15 cellular contexts compared by ENCODE assay signal in genomic region chr3:193734737-193735366, GRCh38.
DNase-seq lines count a peak whose midpoint lies in the region; ATAC-seq and TF ChIP-seq lines count a peak whose summit lies in the region.
"Had no signal": no experiment of that assay in that cellular context is flagged by ENCODE, and none has a peak within 500 bp of the region (broad histone marks: within the 10 kb centered on the region; RNA-seq: fewer than 3 reads in every experiment).

No MANE protein-coding gene starts in this region.

- DNase-seq in activated CD4-positive, alpha-beta T cell treated with anti-CD3 and anti-CD28 coated beads, Interleukin-2, amount 10 ng/mL, durations not matched to agents 24 days and 14 days, result peak; percentile 30
- DNase-seq in activated CD4-positive, alpha-beta T cell treated with anti-CD3 and anti-CD28 coated beads for 48 hours, result no peak
- DNase-seq in breast epithelium (ENCODE audit: low spot score in 2 of 2), result peak; percentile 83 to 85
- peak; percentile 78 for DNase-seq in mucosa of gallbladder (ENCODE audit: low spot score)
- no peak for DNase-seq in activated T-cell treated with anti-CD3 and anti-CD28 coated beads, Interleukin-2, amount 50 U/mL, for 4 hours
- DNase-seq in NCI-H446 (lab: John Stamatoyannopoulos, UW), result no peak
- no peak for DNase-seq in left cardiac atrium
- DNase-seq: AML-193; CD4-positive, CD25-positive, alpha-beta regulatory T cell had no signal

- no peaks in the 10 kb centered on the region for H3K9me3 Mint-ChIP-seq in activated CD4-positive, alpha-beta T cell treated with anti-CD3 and anti-CD28 coated beads, Interleukin-2, amount 10 ng/mL, durations not matched to agents 24 days and 14 days
- H3K9me3 Mint-ChIP-seq in activated T-cell treated with anti-CD3 and anti-CD28 coated beads, Interleukin-2, amount 50 U/mL, for 4 hours, result no peaks in the 10 kb centered on the region
- H3K9me3 Mint-ChIP-seq: CD4-positive, CD25-positive, alpha-beta regulatory T cell; GM23338 had no signal

- TF ChIP-seq POLR2A in breast epithelium (IDR thresholded peaks at IDR 0.05), result no peak

- H3K27ac Mint-ChIP-seq in activated CD4-positive, alpha-beta T cell treated with anti-CD3 and anti-CD28 coated beads, Interleukin-2, amount 10 ng/mL, durations not matched to agents 24 days and 14 days, result no peak overlapping the region
- H3K27ac Mint-ChIP-seq: GM23338 had no signal

- no peaks in the 10 kb centered on the region for H3K36me3 ChIP-seq in breast epithelium
- H3K36me3 ChIP-seq: BLaER1, HAP-1 had no signal

- H3K4me1 Mint-ChIP-seq in activated CD4-positive, alpha-beta T cell treated with anti-CD3 and anti-CD28 coated beads, Interleukin-2, amount 10 ng/mL, durations not matched to agents 24 days and 14 days, result no peaks in the 10 kb centered on the region
- H3K4me1 Mint-ChIP-seq in activated T-cell treated with anti-CD3 and anti-CD28 coated beads, Interleukin-2, amount 50 U/mL, for 4 hours (ENCODE audit: low read depth), result no peaks in the 10 kb centered on the region
- H3K4me1 Mint-ChIP-seq: CD4-positive, CD25-positive, alpha-beta regulatory T cell had no signal

- no peaks in the 10 kb centered on the region for H3K36me3 Mint-ChIP-seq in activated CD4-positive, alpha-beta T cell treated with anti-CD3 and anti-CD28 coated beads, Interleukin-2, amount 10 ng/mL, durations not matched to agents 24 days and 14 days (ENCODE audit: low read depth)
- no peaks in the 10 kb centered on the region for H3K36me3 Mint-ChIP-seq in activated T-cell treated with anti-CD3 and anti-CD28 coated beads, Interleukin-2, amount 50 U/mL, for 4 hours (ENCODE audit: insufficient read depth)
- H3K36me3 Mint-ChIP-seq: CD4-positive, CD25-positive, alpha-beta regulatory T cell had no signal

- ATAC-seq in activated T-cell treated with anti-CD3 and anti-CD28 coated beads, Interleukin-2, amount 50 U/mL, for 4 hours, result no peak
- ATAC-seq in GM21529 (IDR thresholded peaks at IDR 0.05; ENCODE audit: unreplicated experiment), result no peak
- ATAC-seq in left cardiac atrium, result no peak
- ATAC-seq: GM12878, GM23338 had no signal

- peak overlapping the region; percentile 65 to 76 for H3K27ac ChIP-seq in breast epithelium
- H3K27ac ChIP-seq: 22Rv1, BLaER1 had no signal

- H3K9me3 ChIP-seq in breast epithelium, result no peaks in the 10 kb centered on the region
- H3K9me3 ChIP-seq: BLaER1, HAP-1 had no signal

- H3K4me1 ChIP-seq in breast epithelium, result no peaks in the 10 kb centered on the region
- H3K4me1 ChIP-seq: BLaER1 had no signal

- no peak for TF ChIP-seq CTCF in breast epithelium (IDR thresholded peaks at IDR 0.05)

- H3K27me3 ChIP-seq in breast epithelium, result no peaks in the 10 kb centered on the region
- H3K27me3 ChIP-seq: BLaER1 had no signal

- no peak overlapping the region for H3K4me3 Mint-ChIP-seq in activated CD4-positive, alpha-beta T cell treated with anti-CD3 and anti-CD28 coated beads, Interleukin-2, amount 10 ng/mL, durations not matched to agents 24 days and 14 days
- no peak overlapping the region for H3K4me3 Mint-ChIP-seq in activated T-cell treated with anti-CD3 and anti-CD28 coated beads, Interleukin-2, amount 50 U/mL, for 4 hours
- H3K4me3 Mint-ChIP-seq: CD4-positive, CD25-positive, alpha-beta regulatory T cell; GM23338 had no signal

- intact Hi-C loops in activated CD4-positive, alpha-beta T cell treated with anti-CD3 and anti-CD28 coated beads, Interleukin-2, amount 10 ng/mL, durations not matched to agents 24 days and 14 days (cut with micrococcal nuclease), result no loop called here
- intact Hi-C loops in breast epithelium (cut with DNase I; ENCODE audit: low total_unique reads) (no loop called here), left cardiac atrium (cut with DNase I) (no loop called here)

- no peak overlapping the region for H3K4me3 ChIP-seq in breast epithelium
- H3K4me3 ChIP-seq: BLaER1, GM12878, GM23338, HAP-1 had no signal

- H3K27me3 Mint-ChIP-seq in activated CD4-positive, alpha-beta T cell treated with anti-CD3 and anti-CD28 coated beads, Interleukin-2, amount 10 ng/mL, durations not matched to agents 24 days and 14 days, result peaks cover 7% of the 10 kb centered on the region
- H3K27me3 Mint-ChIP-seq in activated T-cell treated with anti-CD3 and anti-CD28 coated beads, Interleukin-2, amount 50 U/mL, for 4 hours (ENCODE audit: low read depth), result no peaks in the 10 kb centered on the region

Comparison
In these comparisons a context has a peak if more than half of its experiments do, and no peak if none do; other contexts are left out.
1. DNase-seq: peak in activated CD4-positive, alpha-beta T cell treated with anti-CD3 and anti-CD28 coated beads, Interleukin-2, amount 10 ng/mL, durations not matched to agents 24 days and 14 days (single experiment), breast epithelium (2 of 2) and mucosa of gallbladder (single experiment); none in activated CD4-positive, alpha-beta T cell treated with anti-CD3 and anti-CD28 coated beads for 48 hours (single experiment), activated T-cell treated with anti-CD3 and anti-CD28 coated beads, Interleukin-2, amount 50 U/mL, for 4 hours (single experiment), NCI-H446 (0 of 2) and left cardiac atrium (single experiment).